8 cellular contexts compared by ENCODE assay signal in genomic region chr15:67134577-67135492, GRCh38.
A peak's percentile ranks its signal among the peaks of the same experiment; 100 is the strongest.
DNase-seq lines count a peak whose midpoint lies in the region; ATAC-seq and TF ChIP-seq lines count a peak whose summit lies in the region.

No MANE protein-coding gene starts in this region.

- H3K36me3 ChIP-seq in OCI-LY1 (ENCODE audit: insufficient read depth, low read length) (no peaks in the 10 kb centered on the region; the same call in 1 of the 2 replicates), fibroblast of lung (ENCODE audit: control insufficient read depth, insufficient read depth, low read length) (peaks cover 20% of the 10 kb centered on the region)

- peaks cover 92% of the 10 kb centered on the region for H3K4me1 ChIP-seq in OCI-LY1 (ENCODE audit: insufficient read depth, low read length, severe bottlenecking)
- H3K4me1 ChIP-seq in fibroblast of lung (ENCODE audit: control insufficient read depth, extremely low read depth, insufficient read depth, low read length) = peaks cover 86% of the 10 kb centered on the region

- no peaks in the 10 kb centered on the region for H4K20me1 ChIP-seq in OCI-LY1 (ENCODE audit: insufficient read depth, low read length)
- H4K20me1 ChIP-seq in fibroblast of lung (ENCODE audit: control insufficient read depth, extremely low read depth, insufficient read depth, low read length) = no peaks in the 10 kb centered on the region

- no peaks in the 10 kb centered on the region for H3K9me3 Mint-ChIP-seq in progenitor cell of endocrine pancreas (ENCODE audit: low read depth)

- H3K9ac ChIP-seq in OCI-LY1 (ENCODE audit: low read length) (peak overlapping the region; percentile 61), fibroblast of lung (ENCODE audit: insufficient read depth, low read length) (peak overlapping the region; percentile 62)

- H3K4me2 ChIP-seq in OCI-LY1 (ENCODE audit: low read length) = peak overlapping the region; percentile 77
- H3K4me2 ChIP-seq in fibroblast of lung (ENCODE audit: extremely low read depth, insufficient read depth, low read length) = peak overlapping the region; percentile 67

- peak overlapping the region; percentile 22 for H3K27ac Mint-ChIP-seq in progenitor cell of endocrine pancreas

- no peak overlapping the region for H2AFZ ChIP-seq in OCI-LY1 (ENCODE audit: low read length)
- H2AFZ ChIP-seq in fibroblast of lung (ENCODE audit: low read length) = no peak overlapping the region

- peak overlapping the region; percentile 90 for H3K27ac ChIP-seq in OCI-LY1 (ENCODE audit: low read depth, low read length, poor library complexity, severe bottlenecking)
- H3K27ac ChIP-seq in fibroblast of lung (ENCODE audit: insufficient read depth, low read length) = peak overlapping the region; percentile 88

- H3K79me2 ChIP-seq in OCI-LY1 (ENCODE audit: insufficient read depth, low read length) = peaks cover 43% of the 10 kb centered on the region
- peaks cover 96% of the 10 kb centered on the region for H3K79me2 ChIP-seq in fibroblast of lung (ENCODE audit: control insufficient read depth, insufficient read depth, low read length)

- H3K9me3 ChIP-seq in OCI-LY1 (ENCODE audit: low read length) (no peaks in the 10 kb centered on the region), fibroblast of lung (ENCODE audit: control insufficient read depth, insufficient read depth, low read depth, low read length) (no peaks in the 10 kb centered on the region)

- no peaks in the 10 kb centered on the region for H3F3A ChIP-seq in OCI-LY1 (ENCODE audit: insufficient read depth, low read length)

- H3K4me3 ChIP-seq in OCI-LY1 (ENCODE audit: low read depth, low read length, poor library complexity, severe bottlenecking) (peak overlapping the region; percentile 49), fibroblast of lung (replicated peaks in 1 of 4; ENCODE audit: control extremely low read depth in 1 of 4, insufficient read depth in 1 of 4, low read depth in 3 of 4, low read length in 4 of 4) (no peak overlapping the region)

- ATAC-seq in GM18519 (IDR thresholded peaks at IDR 0.05; ENCODE audit: low FRiP score, unreplicated experiment) (peak; percentile 11), HG02763 (IDR thresholded peaks at IDR 0.05; ENCODE audit: unreplicated experiment) (no peak)

- H3K36me3 Mint-ChIP-seq in progenitor cell of endocrine pancreas (ENCODE audit: insufficient read depth) = no peaks in the 10 kb centered on the region

- H3K9me2 ChIP-seq in OCI-LY1 (ENCODE audit: low read depth, low read length) = no peaks in the 10 kb centered on the region

- TF ChIP-seq CTCF in OCI-LY1 (IDR thresholded peaks at IDR 0.05; ENCODE audit: low read length) (no peak), fibroblast of lung (conservative IDR thresholded peaks at IDR 0.05 in 1 of 2, IDR thresholded peaks at IDR 0.05 in 1 of 2; ENCODE audit: low read depth in 1 of 2, low read length in 2 of 2) (no peak), progenitor cell of endocrine pancreas (IDR thresholded peaks at IDR 0.05; ENCODE audit: unreplicated experiment) (no peak)

- H3K4me1 Mint-ChIP-seq in progenitor cell of endocrine pancreas (ENCODE audit: low read depth) = peaks cover 42% of the 10 kb centered on the region

- DNase-seq in fibroblast of lung (ENCODE audit: low read depth in 2 of 2) (no peak), progenitor cell of endocrine pancreas (ENCODE audit: low spot score, unreplicated experiment) (no peak), DMS 273 treated with DMSO at 0.1 percent for 48 hours (lab: John Stamatoyannopoulos, UW) (no peak), GOT3 (lab: John Stamatoyannopoulos, UW) (no peak), NCI-H2029 treated with DMSO at 0.1 percent for 48 hours (lab: John Stamatoyannopoulos, UW) (no peak)

- no peak overlapping the region for H3K4me3 Mint-ChIP-seq in progenitor cell of endocrine pancreas (ENCODE audit: low read depth)

- H3K27me3 ChIP-seq in OCI-LY1 (ENCODE audit: insufficient read depth, low read length) (no peaks in the 10 kb centered on the region), fibroblast of lung (ENCODE audit: control insufficient read depth, insufficient read depth, low read length) (no peaks in the 10 kb centered on the region)

- no peaks in the 10 kb centered on the region for H3K27me3 Mint-ChIP-seq in progenitor cell of endocrine pancreas
